Comparison of ENCODE assay signal across 8 cellular contexts in genomic region chr2:241272722-241273551, GRCh38. TPM values are rescaled to one million over a fixed set of nuclear protein-coding genes. Genes with fewer than 3 reads are reported as not detected.
A peak's percentile ranks its signal among the peaks of the same experiment; 100 is the strongest.
DNase-seq lines count a peak whose midpoint lies in the region; ATAC-seq and TF ChIP-seq lines count a peak whose summit lies in the region.

No MANE protein-coding gene starts in this region.

- ATAC-seq in GM21515 (IDR thresholded peaks at IDR 0.05; ENCODE audit: unreplicated experiment) (peak; percentile 52), memory B cell (ENCODE audit: low read depth) (peak; percentile 53)
- peak; percentile 81 for ATAC-seq in activated CD8-positive, alpha-beta T cell treated with anti-CD3 and anti-CD28 coated beads for 36 hours

- peak overlapping the region; percentile 70 for H3K4me3 Mint-ChIP-seq in activated CD8-positive, alpha-beta T cell treated with anti-CD3 and anti-CD28 coated beads for 36 hours
- peak overlapping the region; percentile 80 for H3K4me3 Mint-ChIP-seq in memory B cell

- no peaks in the 10 kb centered on the region for H3K27me3 Mint-ChIP-seq in activated CD8-positive, alpha-beta T cell treated with anti-CD3 and anti-CD28 coated beads for 36 hours
- H3K27me3 Mint-ChIP-seq in memory B cell = no peaks in the 10 kb centered on the region

- H3K9me3 Mint-ChIP-seq in activated CD8-positive, alpha-beta T cell treated with anti-CD3 and anti-CD28 coated beads for 36 hours = peaks cover 4% of the 10 kb centered on the region
- H3K9me3 Mint-ChIP-seq in memory B cell = peaks cover 5% of the 10 kb centered on the region

- H3K4me1 Mint-ChIP-seq in activated CD8-positive, alpha-beta T cell treated with anti-CD3 and anti-CD28 coated beads for 36 hours (ENCODE audit: low read depth) = peaks cover 50% of the 10 kb centered on the region
- H3K4me1 Mint-ChIP-seq in memory B cell = peaks cover 24% of the 10 kb centered on the region

- TF ChIP-seq CTCF in activated CD8-positive, alpha-beta T cell treated with anti-CD3 and anti-CD28 coated beads for 36 hours (IDR thresholded peaks at IDR 0.05) = no peak

- DNase-seq in DMS114 treated with DMSO at 0.1 percent for 48 hours (lab: John Stamatoyannopoulos, UW; ENCODE audit: unreplicated experiment) = peak; percentile 27
- DNase-seq in M059J (ENCODE audit: low read depth) = peak; percentile 44
- DNase-seq in activated CD8-positive, alpha-beta T cell treated with anti-CD3 and anti-CD28 coated beads for 36 hours = peak; percentile 58
- DNase-seq in effector CD8-positive, alpha-beta T cell (lab: John Stamatoyannopoulos, UW) = peak; percentile 52
- peak; percentile 9 to 31 for DNase-seq in memory B cell (ENCODE audit: low spot score in 2 of 2)
- DNase-seq in stimulated activated CD8-positive, alpha-beta memory T cell treated with anti-CD3 and anti-CD28 coated beads, Interleukin-15, amount 100 ng/mL, for 48 hours (ENCODE audit: low read depth in 2 of 2) = peak; percentile 51 to 52
- DNase-seq in epidermal melanocyte (ENCODE audit: insufficient read length, low spot score) = no peak

- POLR2A ChIA-PET in activated CD8-positive, alpha-beta T cell treated with anti-CD3 and anti-CD28 coated beads for 36 hours (lab: Charles Lee) = interaction anchor here (0.8 kb wide), 1 partner anchor 13 kb away, joined by 3 read pairs; no protein-coding TSS in a partner anchor

- intact Hi-C loops in activated CD8-positive, alpha-beta T cell treated with anti-CD3 and anti-CD28 coated beads for 36 hours (cut with micrococcal nuclease) = no loop called here

- peaks cover 17% of the 10 kb centered on the region for H3K36me3 Mint-ChIP-seq in activated CD8-positive, alpha-beta T cell treated with anti-CD3 and anti-CD28 coated beads for 36 hours (ENCODE audit: low read depth)
- H3K36me3 Mint-ChIP-seq in memory B cell = peaks cover 7% of the 10 kb centered on the region

- peak overlapping the region; percentile 47 for H3K27ac Mint-ChIP-seq in activated CD8-positive, alpha-beta T cell treated with anti-CD3 and anti-CD28 coated beads for 36 hours
- no peak overlapping the region for H3K27ac Mint-ChIP-seq in memory B cell

- CTCF ChIA-PET in activated CD8-positive, alpha-beta T cell treated with anti-CD3 and anti-CD28 coated beads for 36 hours (lab: Charles Lee) = no interaction called here

RNA-seq across cellular contexts. Expression of gene HDLBP, which starts 42.5 kb away (rescaled TPM):
- 233 and 426 TPM in 2 replicates for total RNA-seq in M059J (2014; rRNA removed; shearing (Covaris generic))
- total RNA-seq in activated CD8-positive, alpha-beta T cell treated with anti-CD3 and anti-CD28 coated beads for 36 hours = 100 to 1,000 TPM; 259 to 266 TPM

RNA-seq across cellular contexts. Expression of gene SEPTIN2, which starts 42.8 kb away (rescaled TPM):
- 234 and 310 TPM in 2 replicates for total RNA-seq in M059J (2014; rRNA removed; shearing (Covaris generic))
- total RNA-seq in activated CD8-positive, alpha-beta T cell treated with anti-CD3 and anti-CD28 coated beads for 36 hours = 100 to 1,000 TPM; 210 to 211 TPM
